9 cellular contexts compared by ENCODE assay signal in the genomic region with DNA sequence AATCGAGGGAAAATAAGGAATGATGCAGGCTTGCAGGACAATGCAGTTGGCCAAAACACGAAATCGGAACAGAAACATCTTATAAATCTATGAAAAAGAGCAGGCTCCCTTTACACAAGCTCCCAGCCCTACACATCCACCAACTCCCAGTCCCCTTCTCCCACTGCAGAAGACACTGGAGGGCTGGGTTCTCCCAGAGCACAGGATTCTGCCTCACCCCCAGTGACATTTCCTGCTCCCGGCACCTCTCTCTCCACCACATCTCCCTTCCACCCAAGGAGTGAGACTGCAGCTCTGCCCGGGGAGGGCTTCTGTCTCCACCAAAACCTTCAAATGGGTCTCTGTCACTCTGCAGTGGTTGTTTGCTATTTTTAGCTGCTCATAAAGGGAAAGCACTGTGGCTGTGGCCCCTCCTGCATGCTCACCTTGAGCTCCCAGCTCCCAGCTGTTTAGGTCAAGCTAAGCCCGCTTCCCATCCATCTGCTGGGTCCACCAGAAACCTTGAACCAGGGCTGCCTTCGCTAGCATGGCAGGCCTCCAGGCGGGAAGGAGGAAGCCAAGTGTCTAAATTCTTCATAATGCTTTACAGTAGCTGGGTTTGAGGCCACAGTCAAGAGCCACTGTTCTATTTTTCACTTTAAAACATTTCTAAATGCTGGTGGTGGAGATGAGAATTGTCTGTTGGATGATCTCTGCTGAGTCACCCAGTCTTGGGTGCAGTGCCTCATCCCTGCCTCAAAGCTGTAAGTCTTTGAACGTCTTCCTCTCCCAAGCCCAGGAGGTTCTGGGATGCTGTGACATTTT. TPM values are rescaled to one million over a fixed set of nuclear protein-coding genes. Genes with fewer than 3 reads are reported as not detected.
DNase-seq lines count a peak whose midpoint lies in the region; ATAC-seq and TF ChIP-seq lines count a peak whose summit lies in the region.
"Had no signal": no experiment of that assay in that cellular context is flagged by ENCODE, and none has a peak within 500 bp of the region (broad histone marks: within the 10 kb centered on the region; RNA-seq: fewer than 3 reads in every experiment).

No MANE protein-coding gene starts in this region.

- no peaks in the 10 kb centered on the region for H3K27me3 ChIP-seq in A673 (replicated peaks; ENCODE audit: insufficient read depth, low read depth, low read length, poor library complexity)

- no peak overlapping the region for H3K4me3 Mint-ChIP-seq in activated T-helper 17 cell treated with anti-CD3 and anti-CD28 coated beads, Interleukin-2, amount 50 U/mL, for 72 hours
- H3K4me3 Mint-ChIP-seq: central memory CD8-positive, alpha-beta T cell had no signal

- no peak for ATAC-seq in activated T-helper 17 cell treated with anti-CD3 and anti-CD28 coated beads, Interleukin-2, amount 50 U/mL, for 72 hours (replicated peaks)
- no peak for ATAC-seq in GM21737 (IDR thresholded peaks at IDR 0.05; ENCODE audit: unreplicated experiment)
- ATAC-seq in HG02981 (IDR thresholded peaks at IDR 0.05; ENCODE audit: unreplicated experiment): no peak
- no peak for ATAC-seq in HG02571 (IDR thresholded peaks at IDR 0.05; ENCODE audit: unreplicated experiment)

- CTCF ChIA-PET in A673 (lab: Charles Lee): no interaction called here

- no peaks in the 10 kb centered on the region for H3K9me3 Mint-ChIP-seq in activated T-helper 17 cell treated with anti-CD3 and anti-CD28 coated beads, Interleukin-2, amount 50 U/mL, for 72 hours
- H3K9me3 Mint-ChIP-seq: central memory CD8-positive, alpha-beta T cell had no signal

- no peak for TF ChIP-seq CTCF in A673 (conservative IDR thresholded peaks at IDR 0.05; ENCODE audit: low read depth, low read length)

- no peaks in the 10 kb centered on the region for H3K36me3 Mint-ChIP-seq in activated T-helper 17 cell treated with anti-CD3 and anti-CD28 coated beads, Interleukin-2, amount 50 U/mL, for 72 hours (ENCODE audit: low read depth)

- peaks cover 13% of the 10 kb centered on the region for H3K4me1 Mint-ChIP-seq in activated T-helper 17 cell treated with anti-CD3 and anti-CD28 coated beads, Interleukin-2, amount 50 U/mL, for 72 hours
- H3K4me1 Mint-ChIP-seq: central memory CD8-positive, alpha-beta T cell had no signal

- POLR2A ChIA-PET in A673 (lab: Charles Lee; ENCODE audit: low non-redundant PET): no interaction called here

- no peaks in the 10 kb centered on the region for H3K9me3 ChIP-seq in A673 (ENCODE audit: low read depth, low read length, poor library complexity, severe bottlenecking)

- no peak overlapping the region for H3K4me3 ChIP-seq in A673 (ENCODE audit: low read depth, low read length, poor library complexity, severe bottlenecking)

- peaks cover 20% of the 10 kb centered on the region for H3K27me3 Mint-ChIP-seq in activated T-helper 17 cell treated with anti-CD3 and anti-CD28 coated beads, Interleukin-2, amount 50 U/mL, for 72 hours

- BruUV-seq in A673 (replicated peaks; lab: Mats Ljungman, UMichigan): no TSS peak

- peak overlapping the region; percentile 48 for H3K27ac Mint-ChIP-seq in activated T-helper 17 cell treated with anti-CD3 and anti-CD28 coated beads, Interleukin-2, amount 50 U/mL, for 72 hours

- H3K4me1 ChIP-seq in A673 (ENCODE audit: insufficient read depth, low read length, poor library complexity, severe bottlenecking): peaks cover 19% of the 10 kb centered on the region

- intact Hi-C loops in A673 (cut with micrococcal nuclease; ENCODE audit: unreplicated experiment): no loop called here

- peak overlapping the region; percentile 4 for H3K27ac ChIP-seq in A673 (ENCODE audit: low read depth, low read length, poor library complexity, severe bottlenecking)

- H3K36me3 ChIP-seq in A673 (ENCODE audit: insufficient read depth, low read length, poor library complexity, severe bottlenecking): no peaks in the 10 kb centered on the region

- DNase-seq in A673 (ENCODE audit: low spot score) (peak; percentile 38), HCEC 1CT (peak; percentile 79), kidney tubule cell (ENCODE audit: low spot score) (peak; percentile 72), NAMALWA (ENCODE audit: low spot score) (no peak)

RNA-seq across cellular contexts. Expression of gene C2CD2, which starts 3.3 kb away (rescaled TPM):
- 9.2 and 10.8 TPM in 2 replicates for total RNA-seq in A673 (2021)
- 1 to 10 TPM; 4.6 to 8.2 TPM for total RNA-seq in activated T-helper 17 cell treated with anti-CD3 and anti-CD28 coated beads, Interleukin-2, amount 50 U/mL, for 72 hours

RNA-seq across cellular contexts. Expression of gene ZBTB21, which starts 53.0 kb away (rescaled TPM):
- 19.5 and 20.7 TPM in 2 replicates for total RNA-seq in A673 (2021)
- total RNA-seq in activated T-helper 17 cell treated with anti-CD3 and anti-CD28 coated beads, Interleukin-2, amount 50 U/mL, for 72 hours: 10 to 100 TPM; 18.5 to 37.2 TPM
